In the genomic region with DNA sequence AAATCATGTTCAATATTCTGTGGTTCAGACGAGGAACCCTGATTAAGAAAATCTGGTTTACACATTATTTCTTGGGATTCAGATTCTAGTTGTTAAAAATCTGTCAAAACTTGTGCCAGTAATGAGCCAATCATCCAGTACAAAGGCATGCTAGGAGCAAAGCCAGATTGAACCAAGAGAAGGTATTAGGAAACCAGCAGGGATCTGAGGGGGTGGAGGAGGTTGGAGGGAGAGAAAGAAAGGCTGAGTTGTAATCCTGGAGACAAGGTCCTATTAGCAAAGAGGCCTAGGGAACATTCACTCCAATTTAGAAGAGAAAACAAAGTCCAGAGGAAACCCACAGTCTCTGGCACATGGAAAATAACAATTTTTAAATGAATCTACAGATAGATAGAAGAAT, we compare ENCODE assay signal across 21 cellular contexts.
DNase-seq lines count a peak whose midpoint lies in the region; ATAC-seq and TF ChIP-seq lines count a peak whose summit lies in the region.
"Had no signal": no experiment of that assay in that cellular context is flagged by ENCODE, and none has a peak within 500 bp of the region (broad histone marks: within the 10 kb centered on the region; RNA-seq: fewer than 3 reads in every experiment).

No MANE protein-coding gene starts in this region.

- H3F3A ChIP-seq in PC-3 (ENCODE audit: low read length, unreplicated experiment) (no peaks in the 10 kb centered on the region), PC-9 (ENCODE audit: insufficient read depth, low read depth) (peaks cover 13% of the 10 kb centered on the region; the same call in 1 of the 2 replicates)

- H2AFZ ChIP-seq in fibroblast of lung (ENCODE audit: low read length) (no peak overlapping the region), osteoblast (ENCODE audit: low read length) (peak overlapping the region; percentile 5), PC-3 (ENCODE audit: low read length) (no peak overlapping the region), PC-9 (no peak overlapping the region)

- TF ChIP-seq CTCF in fibroblast of lung (conservative IDR thresholded peaks at IDR 0.05 in 1 of 2, IDR thresholded peaks at IDR 0.05 in 1 of 2; ENCODE audit: low read depth in 1 of 2, low read length in 2 of 2) (no peak), osteoblast (IDR thresholded peaks at IDR 0.05; ENCODE audit: extremely low read depth, low read depth, low read length) (no peak), PC-3 (conservative IDR thresholded peaks at IDR 0.05; ENCODE audit: low read depth, low read length) (no peak), lower leg skin (IDR thresholded peaks at IDR 0.05) (no peak), PC-9 (conservative IDR thresholded peaks at IDR 0.05) (no peak)

- intact Hi-C loops in PC-3 (cut with micrococcal nuclease): loop anchor here (5.0 to 10.0 kb wide), 3 partner anchors 153 to 305 kb away; no protein-coding TSS in a partner anchor
- intact Hi-C loops in lower leg skin (cut with DNase I; ENCODE audit: low total_unique reads): no loop called here
- intact Hi-C loops in PC-9 (cut with micrococcal nuclease; ENCODE audit: unreplicated experiment): loop anchor here (10.0 kb wide), 1 partner anchor 105 kb away; no protein-coding TSS in a partner anchor

- H3K27me3 ChIP-seq in fibroblast of lung (ENCODE audit: control insufficient read depth, insufficient read depth, low read length) (no peaks in the 10 kb centered on the region), osteoblast (ENCODE audit: insufficient read depth, low read length) (no peaks in the 10 kb centered on the region), PC-3 (ENCODE audit: low read length) (no peaks in the 10 kb centered on the region), PC-9 (ENCODE audit: insufficient read depth, low read depth) (no peaks in the 10 kb centered on the region)
- H3K27me3 ChIP-seq: adrenal gland, dorsolateral prefrontal cortex had no signal

- H3K36me3 ChIP-seq in fibroblast of lung (ENCODE audit: control insufficient read depth, insufficient read depth, low read length) (no peaks in the 10 kb centered on the region), osteoblast (ENCODE audit: insufficient read depth, low read length) (no peaks in the 10 kb centered on the region), PC-3 (ENCODE audit: low read depth, low read length) (no peaks in the 10 kb centered on the region), PC-9 (ENCODE audit: low read depth) (no peaks in the 10 kb centered on the region)
- H3K36me3 ChIP-seq: adrenal gland had no signal

- no peaks in the 10 kb centered on the region for H3K9me2 ChIP-seq in PC-3 (replicated peaks; ENCODE audit: low read length)
- H3K9me2 ChIP-seq in PC-9 (ENCODE audit: insufficient read depth): no peaks in the 10 kb centered on the region
- H3K9me2 ChIP-seq: SK-N-SH had no signal

- peak; percentile 30 for DNase-seq in EH (ENCODE audit: low read depth)
- DNase-seq in amniotic epithelial cell (ENCODE audit: low read depth): peak; percentile 85
- DNase-seq in fibroblast of lung (ENCODE audit: low read depth in 2 of 2): peak; percentile 28 to 52
- no peak for DNase-seq in osteoblast (ENCODE audit: insufficient read length, low spot score, missing footprints)
- DNase-seq in PC-3: no peak
- no peak for DNase-seq in G401 (ENCODE audit: low spot score)
- no peak for DNase-seq in lower leg skin (ENCODE audit: low spot score in 2 of 2)
- no peak for DNase-seq in PC-9
- DNase-seq: ACHN; activated CD4-positive, CD25-positive, alpha-beta regulatory T cell; activated CD8-positive, alpha-beta T cell treated with anti-CD3 and anti-CD28 coated beads for 36 hours; activated gamma-delta T cell; adrenal gland; central memory CD4-positive, alpha-beta T cell; dorsolateral prefrontal cortex; glutamatergic neuron; HCEC 1CT; left colon; NCI-H526; SK-N-SH had no signal

- H3K27ac ChIP-seq in fibroblast of lung (ENCODE audit: insufficient read depth, low read length): no peak overlapping the region
- peak overlapping the region; percentile 52 for H3K27ac ChIP-seq in osteoblast (ENCODE audit: low read depth, low read length)
- H3K27ac ChIP-seq in PC-3 (ENCODE audit: low read length): no peak overlapping the region
- H3K27ac ChIP-seq in PC-9: no peak overlapping the region
- H3K27ac ChIP-seq: adrenal gland had no signal

- H3K4me3 ChIP-seq in fibroblast of lung (replicated peaks in 1 of 4; ENCODE audit: control extremely low read depth in 1 of 4, insufficient read depth in 1 of 4, low read depth in 3 of 4, low read length in 4 of 4) (no peak overlapping the region), osteoblast (ENCODE audit: insufficient read depth, low read length) (no peak overlapping the region), PC-3 (ENCODE audit: low read length) (no peak overlapping the region), lower leg skin (ENCODE audit: low read depth, poor library complexity, severe bottlenecking) (no peak overlapping the region), PC-9 (no peak overlapping the region)
- H3K4me3 ChIP-seq: adrenal gland, dorsolateral prefrontal cortex had no signal

- no peak for TF ChIP-seq POLR2A in lower leg skin (IDR thresholded peaks at IDR 0.05)

- H3K4me2 ChIP-seq in fibroblast of lung (ENCODE audit: extremely low read depth, insufficient read depth, low read length): no peak overlapping the region
- H3K4me2 ChIP-seq in osteoblast (ENCODE audit: insufficient read depth, low read length): no peak overlapping the region
- H3K4me2 ChIP-seq in PC-3 (ENCODE audit: low read length): no peak overlapping the region
- H3K4me2 ChIP-seq in PC-9: no peak overlapping the region
- H3K4me2 ChIP-seq: SK-N-SH had no signal

- H3K79me2 ChIP-seq in fibroblast of lung (ENCODE audit: control insufficient read depth, insufficient read depth, low read length): no peaks in the 10 kb centered on the region
- H3K79me2 ChIP-seq in osteoblast (ENCODE audit: insufficient read depth, low read length): no peaks in the 10 kb centered on the region
- H3K79me2 ChIP-seq in PC-3 (ENCODE audit: low read length): no peaks in the 10 kb centered on the region
- H3K79me2 ChIP-seq in PC-9 (ENCODE audit: low read depth): no peaks in the 10 kb centered on the region

- POLR2A ChIA-PET in PC-3 (lab: Charles Lee; ENCODE audit: unreplicated experiment): no interaction called here
- POLR2A ChIA-PET in PC-9 (lab: Charles Lee; ENCODE audit: unreplicated experiment): no interaction called here

- 27 to 50% methylated on average over 1 of the region's 1 CpG for WGBS in lower leg skin, 2 donors

- no peak for ATAC-seq in PC-3
- ATAC-seq: activated CD8-positive, alpha-beta T cell treated with anti-CD3 and anti-CD28 coated beads for 36 hours; left colon; natural killer cell treated with Interleukin-12 subunit alpha and Interleukin-12 subunit beta and Interleukin-15 and Interleukin-18, amount 100 ng/mL, for 72 hours had no signal

- in situ Hi-C loops in G401 (cut with HindIII; ENCODE audit: low sequenced_read_pairs): no loop called here

- H3K9me3 ChIP-seq in fibroblast of lung (ENCODE audit: control insufficient read depth, insufficient read depth, low read depth, low read length): no peaks in the 10 kb centered on the region
- H3K9me3 ChIP-seq in osteoblast (ENCODE audit: low read depth, low read length): no peaks in the 10 kb centered on the region
- no peaks in the 10 kb centered on the region for H3K9me3 ChIP-seq in PC-3 (ENCODE audit: low read length)
- peaks cover 6% of the 10 kb centered on the region; the same call in 1 of the 2 replicates for H3K9me3 ChIP-seq in PC-9 (ENCODE audit: insufficient read depth, low read depth)
- H3K9me3 ChIP-seq: adrenal gland, SK-N-SH had no signal

- CTCF ChIA-PET in PC-3 (lab: Charles Lee) (interaction anchor here (0.6 kb wide), 1 partner anchor 52 kb away, joined by 4 read pairs; no protein-coding TSS in a partner anchor), PC-9 (lab: Charles Lee) (no interaction called here)

- no peaks in the 10 kb centered on the region for H4K20me1 ChIP-seq in fibroblast of lung (ENCODE audit: control insufficient read depth, extremely low read depth, insufficient read depth, low read length)
- H4K20me1 ChIP-seq in osteoblast (ENCODE audit: insufficient read depth, low read length): no peaks in the 10 kb centered on the region
- H4K20me1 ChIP-seq in PC-3 (ENCODE audit: low read length): no peaks in the 10 kb centered on the region
- H4K20me1 ChIP-seq in PC-9 (ENCODE audit: insufficient read depth): no peaks in the 10 kb centered on the region

- peaks cover 5% of the 10 kb centered on the region for H3K4me1 ChIP-seq in fibroblast of lung (ENCODE audit: control insufficient read depth, extremely low read depth, insufficient read depth, low read length)
- H3K4me1 ChIP-seq in osteoblast (ENCODE audit: insufficient read depth, low read length): peaks cover 34% of the 10 kb centered on the region
- H3K4me1 ChIP-seq in PC-3 (ENCODE audit: insufficient read depth, low read length): peaks cover 34% of the 10 kb centered on the region
- H3K4me1 ChIP-seq in PC-9 (replicated peaks; ENCODE audit: insufficient read depth): peaks cover 21% of the 10 kb centered on the region
- H3K4me1 ChIP-seq: adrenal gland had no signal

- no peak overlapping the region for H3K9ac ChIP-seq in fibroblast of lung (ENCODE audit: insufficient read depth, low read length)
- no peak overlapping the region for H3K9ac ChIP-seq in PC-3 (ENCODE audit: low read length)
- H3K9ac ChIP-seq: SK-N-SH had no signal

- BruUV-seq in PC-3 (replicated peaks; lab: Mats Ljungman, UMichigan) (no TSS peak), PC-9 (replicated peaks; lab: Mats Ljungman, UMichigan) (no TSS peak)

Comparison
In these comparisons a context has a peak if more than half of its experiments do, and no peak if none do; other contexts are left out.
1. DNase-seq: peak in EH (single experiment), amniotic epithelial cell (single experiment) and fibroblast of lung (2 of 2); none in osteoblast (single experiment), PC-3 (single experiment), G401 (single experiment), lower leg skin (0 of 2) and PC-9 (0 of 2).